1 cellular context compared by ENCODE assay signal in the genomic region with DNA sequence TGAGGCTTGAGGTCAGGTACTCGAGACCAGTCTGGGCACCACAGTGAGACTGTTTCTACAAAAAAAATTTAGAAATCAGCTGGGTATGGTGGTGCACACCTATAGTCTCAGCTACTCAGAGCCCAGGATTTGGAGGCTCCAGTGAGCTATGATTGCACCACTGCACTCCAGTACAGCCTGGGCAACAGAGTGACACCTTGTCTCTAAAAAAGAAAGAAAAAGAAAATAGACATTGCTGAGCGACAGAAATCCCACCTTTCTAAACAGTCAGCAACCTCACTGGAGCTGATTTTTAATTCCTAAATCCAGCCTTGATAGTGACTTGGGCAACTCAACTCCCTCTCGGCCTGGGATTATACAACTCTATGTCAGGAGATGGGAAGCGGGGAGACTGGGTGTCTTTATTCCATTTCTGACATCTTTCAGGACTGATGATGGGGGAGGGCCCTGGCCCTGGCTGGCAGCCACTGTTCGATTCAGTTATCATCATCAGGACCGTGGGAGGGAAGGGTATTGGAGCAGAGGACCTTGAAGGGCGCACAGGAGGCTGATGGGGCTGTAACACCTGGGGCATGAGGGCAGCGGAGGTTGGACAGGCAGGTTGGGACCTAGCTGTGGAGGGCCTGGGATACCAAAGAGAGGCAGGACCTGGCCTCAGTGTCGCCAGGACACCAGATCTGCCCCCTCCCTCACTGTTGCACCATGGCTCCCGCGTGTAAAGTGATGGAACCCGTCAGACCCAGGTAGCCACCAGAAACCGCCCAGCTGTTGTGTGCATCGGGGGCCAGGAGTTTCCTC.
TF ChIP-seq lines count a peak whose summit lies in the region.

No MANE protein-coding gene starts in this region.

TF ChIP-seq in GM12878, 131 proteins besides CTCF, POLR2A, EP300 and RAD21:
- no peak for TF ChIP-seq DPF2 (IDR thresholded peaks at IDR 0.05)
- TF ChIP-seq NR2C2 (IDR thresholded peaks at IDR 0.05; ENCODE audit: borderline replicate concordance, control insufficient read depth, insufficient read length, low read depth), result no peak
- no peak for TF ChIP-seq EGR1 (IDR thresholded peaks at IDR 0.05; ENCODE audit: borderline replicate concordance in 1 of 2, low read depth in 2 of 2, low read length in 2 of 2)
- no peak for TF ChIP-seq CREB1 (IDR thresholded peaks at IDR 0.05; ENCODE audit: low read depth)
- TF ChIP-seq IKZF2 (IDR thresholded peaks at IDR 0.05), result no peak
- no peak for TF ChIP-seq SMAD5 (IDR thresholded peaks at IDR 0.05; ENCODE audit: low read depth)
- TF ChIP-seq LARP7 (IDR thresholded peaks at IDR 0.05), result no peak
- no peak for TF ChIP-seq WRNIP1 (IDR thresholded peaks at IDR 0.05; ENCODE audit: borderline replicate concordance, low read depth, low read length)
- TF ChIP-seq, protein P1, sequence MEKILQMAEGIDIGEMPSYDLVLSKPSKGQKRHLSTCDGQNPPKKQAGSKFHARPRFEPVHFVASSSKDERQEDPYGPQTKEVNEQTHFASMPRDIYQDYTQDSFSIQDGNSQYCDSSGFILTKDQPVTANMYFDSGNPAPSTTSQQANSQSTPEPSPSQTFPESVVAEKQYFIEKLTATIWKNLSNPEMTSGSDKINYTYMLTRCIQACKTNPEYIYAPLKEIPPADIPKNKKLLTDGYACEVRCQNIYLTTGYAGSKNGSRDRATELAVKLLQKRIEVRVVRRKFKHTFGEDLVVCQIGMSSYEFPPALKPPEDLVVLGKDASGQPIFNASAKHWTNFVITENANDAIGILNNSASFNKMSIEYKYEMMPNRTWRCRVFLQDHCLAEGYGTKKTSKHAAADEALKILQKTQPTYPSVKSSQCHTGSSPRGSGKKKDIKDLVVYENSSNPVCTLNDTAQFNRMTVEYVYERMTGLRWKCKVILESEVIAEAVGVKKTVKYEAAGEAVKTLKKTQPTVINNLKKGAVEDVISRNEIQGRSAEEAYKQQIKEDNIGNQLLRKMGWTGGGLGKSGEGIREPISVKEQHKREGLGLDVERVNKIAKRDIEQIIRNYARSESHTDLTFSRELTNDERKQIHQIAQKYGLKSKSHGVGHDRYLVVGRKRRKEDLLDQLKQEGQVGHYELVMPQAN (conservative IDR thresholded peaks at IDR 0.05), result 0 out of 2 replicates have a peak, but pooled peaks have one; percentile 15
